In the genomic region with DNA sequence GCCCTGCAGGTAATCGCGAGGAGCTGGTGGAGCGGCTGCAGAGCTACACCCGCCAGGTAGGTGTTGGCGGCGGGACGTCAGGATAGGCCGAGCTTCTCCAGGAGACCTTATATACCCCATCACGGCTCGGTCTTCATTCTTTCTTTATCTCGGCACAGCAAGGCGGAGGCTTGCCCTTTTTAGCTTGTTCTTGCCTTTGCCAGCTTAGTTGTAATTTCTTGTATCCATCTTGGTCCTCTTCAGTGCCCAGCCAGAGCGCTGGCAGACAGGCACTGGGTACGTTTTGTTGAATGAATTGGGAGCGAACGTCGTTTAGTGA, we compare ENCODE assay signal across 8 cellular contexts. TPM values are rescaled to one million over a fixed set of nuclear protein-coding genes. Genes with fewer than 3 reads are reported as not detected.
A peak's percentile ranks its signal among the peaks of the same experiment; 100 is the strongest.
DNase-seq lines count a peak whose midpoint lies in the region; ATAC-seq and TF ChIP-seq lines count a peak whose summit lies in the region.

No MANE protein-coding gene starts in this region.

- TF ChIP-seq EP300 in neural cell (conservative IDR thresholded peaks at IDR 0.05; ENCODE audit: poor library complexity, severe bottlenecking): no peak

- peak overlapping the region; percentile 93 for H3K9ac ChIP-seq in BLaER1
- peak overlapping the region; percentile 93 for H3K9ac ChIP-seq in MM.1S (ENCODE audit: low read length)
- H3K9ac ChIP-seq in neural cell (ENCODE audit: low read length): peak overlapping the region; percentile 97

- H3K27ac ChIP-seq in BLaER1: peak overlapping the region; percentile 89
- peak overlapping the region; percentile 82 for H3K27ac ChIP-seq in MM.1S (ENCODE audit: low read length)
- no peak overlapping the region for H3K27ac ChIP-seq in ectodermal cell (ENCODE audit: insufficient read depth, low read depth, low read length, poor library complexity, severe bottlenecking)
- peak overlapping the region; percentile 98 for H3K27ac ChIP-seq in neural cell (ENCODE audit: low read length)

- WGBS in ectodermal cell, 2 experiments: 1% methylated on average over 17 of the region's 17 CpGs

- H4K20me1 ChIP-seq in BLaER1 (peaks cover 36% of the 10 kb centered on the region), MM.1S (ENCODE audit: insufficient read depth, low read length) (no peaks in the 10 kb centered on the region), neural cell (ENCODE audit: insufficient read depth) (no peaks in the 10 kb centered on the region)

- H3K79me2 ChIP-seq in MM.1S (ENCODE audit: low read length) (peaks cover 52% of the 10 kb centered on the region), neural cell (replicated peaks; ENCODE audit: insufficient read depth, low read length) (peaks cover 27% of the 10 kb centered on the region)

- DNase-seq in MM.1S: no peak
- DNase-seq in DMS79 (lab: John Stamatoyannopoulos, UW): no peak
- no peak for DNase-seq in dermis blood vessel endothelial cell
- DNase-seq in pons (ENCODE audit: low spot score): no peak

- H3K36me3 ChIP-seq in BLaER1: peaks cover 40% of the 10 kb centered on the region
- peaks cover 10% of the 10 kb centered on the region; the same call in 1 of the 2 replicates for H3K36me3 ChIP-seq in MM.1S (replicated peaks; ENCODE audit: insufficient read depth, low read length)
- peaks cover 37% of the 10 kb centered on the region for H3K36me3 ChIP-seq in ectodermal cell (ENCODE audit: control insufficient read depth, insufficient read depth, low read length)
- H3K36me3 ChIP-seq in neural cell (ENCODE audit: insufficient read depth, low read length): no peaks in the 10 kb centered on the region

- H3K9me3 ChIP-seq in BLaER1 (no peaks in the 10 kb centered on the region), MM.1S (replicated peaks; ENCODE audit: insufficient read depth, low read length) (no peaks in the 10 kb centered on the region), ectodermal cell (ENCODE audit: control insufficient read depth, low read length) (no peaks in the 10 kb centered on the region), neural cell (ENCODE audit: low read length) (no peaks in the 10 kb centered on the region)

- H3K4me2 ChIP-seq in BLaER1: peak overlapping the region; percentile 90
- H3K4me2 ChIP-seq in MM.1S (ENCODE audit: low read depth, low read length): peak overlapping the region; percentile 65
- peak overlapping the region; percentile 78 for H3K4me2 ChIP-seq in neural cell (ENCODE audit: low read length)

- ATAC-seq in HG03159 (IDR thresholded peaks at IDR 0.05; ENCODE audit: unreplicated experiment): no peak

- TF ChIP-seq CTCF in MM.1S (IDR thresholded peaks at IDR 0.05; ENCODE audit: low read length) (no peak), neural cell (IDR thresholded peaks at IDR 0.05; ENCODE audit: poor library complexity, severe bottlenecking) (no peak)

- H3K4me3 ChIP-seq in BLaER1 (peak overlapping the region; percentile 96), MM.1S (ENCODE audit: low read length) (peak overlapping the region; percentile 93), ectodermal cell (ENCODE audit: insufficient read depth, low read depth, low read length) (peak overlapping the region; percentile 88), neural cell (ENCODE audit: low read length) (peak overlapping the region; percentile 100)

- H3F3A ChIP-seq in MM.1S (ENCODE audit: insufficient read depth, low read length) (peaks cover 28% of the 10 kb centered on the region), neural cell (ENCODE audit: insufficient read depth, low read length, poor library complexity, severe bottlenecking) (peaks cover 5% of the 10 kb centered on the region)

- H3K27me3 ChIP-seq in BLaER1 (no peaks in the 10 kb centered on the region), MM.1S (replicated peaks; ENCODE audit: insufficient read depth, low read length) (no peaks in the 10 kb centered on the region), ectodermal cell (ENCODE audit: control insufficient read depth, insufficient read depth, low read length, poor library complexity, severe bottlenecking) (no peaks in the 10 kb centered on the region), neural cell (ENCODE audit: insufficient read depth, low read depth, low read length) (no peaks in the 10 kb centered on the region)

- H3K9me2 ChIP-seq in MM.1S (replicated peaks; ENCODE audit: insufficient read depth, low read length) (no peaks in the 10 kb centered on the region), neural cell (ENCODE audit: insufficient read depth, low read length) (no peaks in the 10 kb centered on the region)

- TF ChIP-seq RAD21 in neural cell (conservative IDR thresholded peaks at IDR 0.05): no peak

- H2AFZ ChIP-seq in MM.1S (ENCODE audit: low read length): 0 out of 2 replicates have a peak overlapping the region, but pooled peaks have one; percentile 52
- H2AFZ ChIP-seq in neural cell (ENCODE audit: low read depth, low read length): peak overlapping the region; percentile 96

- H3K4me1 ChIP-seq in BLaER1 (peaks cover 42% of the 10 kb centered on the region), MM.1S (ENCODE audit: low read length) (peaks cover 23% of the 10 kb centered on the region), ectodermal cell (ENCODE audit: control insufficient read depth, insufficient read depth, low read length) (peaks cover 27% of the 10 kb centered on the region)

TF ChIP-seq in neural cell, 6 proteins besides CTCF, POLR2A, EP300 and RAD21:
- TF ChIP-seq TAF1 (IDR thresholded peaks at IDR 0.05; ENCODE audit: low read depth) (no peak), POLR2AphosphoS5 (IDR thresholded peaks at IDR 0.05) (no peak), MXI1 (conservative IDR thresholded peaks at IDR 0.05; ENCODE audit: poor library complexity, severe bottlenecking) (no peak), EZH2 (IDR thresholded peaks at IDR 0.05; ENCODE audit: borderline replicate concordance, insufficient read depth, low read length, poor library complexity, severe bottlenecking) (no peak), SMC3 (conservative IDR thresholded peaks at IDR 0.05; ENCODE audit: poor library complexity) (no peak)
- TF ChIP-seq, protein P1, sequence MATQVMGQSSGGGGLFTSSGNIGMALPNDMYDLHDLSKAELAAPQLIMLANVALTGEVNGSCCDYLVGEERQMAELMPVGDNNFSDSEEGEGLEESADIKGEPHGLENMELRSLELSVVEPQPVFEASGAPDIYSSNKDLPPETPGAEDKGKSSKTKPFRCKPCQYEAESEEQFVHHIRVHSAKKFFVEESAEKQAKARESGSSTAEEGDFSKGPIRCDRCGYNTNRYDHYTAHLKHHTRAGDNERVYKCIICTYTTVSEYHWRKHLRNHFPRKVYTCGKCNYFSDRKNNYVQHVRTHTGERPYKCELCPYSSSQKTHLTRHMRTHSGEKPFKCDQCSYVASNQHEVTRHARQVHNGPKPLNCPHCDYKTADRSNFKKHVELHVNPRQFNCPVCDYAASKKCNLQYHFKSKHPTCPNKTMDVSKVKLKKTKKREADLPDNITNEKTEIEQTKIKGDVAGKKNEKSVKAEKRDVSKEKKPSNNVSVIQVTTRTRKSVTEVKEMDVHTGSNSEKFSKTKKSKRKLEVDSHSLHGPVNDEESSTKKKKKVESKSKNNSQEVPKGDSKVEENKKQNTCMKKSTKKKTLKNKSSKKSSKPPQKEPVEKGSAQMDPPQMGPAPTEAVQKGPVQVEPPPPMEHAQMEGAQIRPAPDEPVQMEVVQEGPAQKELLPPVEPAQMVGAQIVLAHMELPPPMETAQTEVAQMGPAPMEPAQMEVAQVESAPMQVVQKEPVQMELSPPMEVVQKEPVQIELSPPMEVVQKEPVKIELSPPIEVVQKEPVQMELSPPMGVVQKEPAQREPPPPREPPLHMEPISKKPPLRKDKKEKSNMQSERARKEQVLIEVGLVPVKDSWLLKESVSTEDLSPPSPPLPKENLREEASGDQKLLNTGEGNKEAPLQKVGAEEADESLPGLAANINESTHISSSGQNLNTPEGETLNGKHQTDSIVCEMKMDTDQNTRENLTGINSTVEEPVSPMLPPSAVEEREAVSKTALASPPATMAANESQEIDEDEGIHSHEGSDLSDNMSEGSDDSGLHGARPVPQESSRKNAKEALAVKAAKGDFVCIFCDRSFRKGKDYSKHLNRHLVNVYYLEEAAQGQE (IDR thresholded peaks at IDR 0.05; ENCODE audit: borderline replicate concordance): no peak
TF ChIP-seq in neural cell: peak in this region for 0.

RNA-seq across cellular contexts. Expression of a gene that starts 0.5 kb away (rescaled TPM):
- polyA plus RNA-seq in ectodermal cell (2013, experiment 1 of 4): 223 TPM
- 212 TPM for polyA plus RNA-seq in ectodermal cell (2013, experiment 2 of 4)
- polyA plus RNA-seq in ectodermal cell (2013, experiment 3 of 4): 172 TPM
- polyA plus RNA-seq in ectodermal cell (2013, experiment 4 of 4): 186 TPM
- 121 and 145 TPM in 2 replicates for polyA plus RNA-seq in neural cell
- 162 and 165 TPM in 2 replicates for polyA minus RNA-seq in neural cell
- 116 and 141 TPM in 2 replicates for total RNA-seq in dermis blood vessel endothelial cell

RNA-seq across cellular contexts. Expression of a gene that starts 3.7 kb away (rescaled TPM):
- polyA plus RNA-seq in ectodermal cell (2013, experiment 1 of 4): 26.6 TPM
- 28.7 TPM for polyA plus RNA-seq in ectodermal cell (2013, experiment 2 of 4)
- 18.7 TPM for polyA plus RNA-seq in ectodermal cell (2013, experiment 3 of 4)
- 20.5 TPM for polyA plus RNA-seq in ectodermal cell (2013, experiment 4 of 4)
- polyA plus RNA-seq in neural cell: 16.7 and 17.2 TPM in 2 replicates
- polyA minus RNA-seq in neural cell: 17.5 and 22.6 TPM in 2 replicates
- 0.60 and 1.4 TPM in 2 replicates for total RNA-seq in dermis blood vessel endothelial cell

RNA-seq across cellular contexts. Expression of a gene that starts 17.4 kb away (rescaled TPM):
- polyA plus RNA-seq in ectodermal cell (2013, experiment 1 of 4): 47.3 TPM
- polyA plus RNA-seq in ectodermal cell (2013, experiment 2 of 4): 50.3 TPM
- polyA plus RNA-seq in ectodermal cell (2013, experiment 3 of 4): 30.6 TPM
- polyA plus RNA-seq in ectodermal cell (2013, experiment 4 of 4): 38.3 TPM
- 12.1 and 14.4 TPM in 2 replicates for polyA plus RNA-seq in neural cell
- polyA minus RNA-seq in neural cell: 55.0 and 58.7 TPM in 2 replicates
- total RNA-seq in dermis blood vessel endothelial cell: 28.2 and 52.7 TPM in 2 replicates

RNA-seq across cellular contexts. Expression of a gene that starts 26.3 kb away (rescaled TPM):
- polyA plus RNA-seq in ectodermal cell (2013, experiment 1 of 4): not detected
- not detected for polyA plus RNA-seq in ectodermal cell (2013, experiment 2 of 4)
- polyA plus RNA-seq in ectodermal cell (2013, experiment 3 of 4): not detected
- polyA plus RNA-seq in ectodermal cell (2013, experiment 4 of 4): not detected
- polyA plus RNA-seq in neural cell: not detected in 2 replicates
- polyA minus RNA-seq in neural cell: not detected in 2 replicates
- total RNA-seq in dermis blood vessel endothelial cell: 0.34 TPM in 1 of 2 replicates, not detected in the other

RNA-seq across cellular contexts. Expression of a gene that starts 40.8 kb away (rescaled TPM):
- polyA plus RNA-seq in ectodermal cell (2013, experiment 1 of 4): not detected
- not detected for polyA plus RNA-seq in ectodermal cell (2013, experiment 2 of 4)
- polyA plus RNA-seq in ectodermal cell (2013, experiment 3 of 4): not detected
- polyA plus RNA-seq in ectodermal cell (2013, experiment 4 of 4): 0.32 TPM
- polyA plus RNA-seq in neural cell: not detected in 2 replicates
- not detected in 2 replicates for polyA minus RNA-seq in neural cell
- 0.17 and 0.60 TPM in 2 replicates for total RNA-seq in dermis blood vessel endothelial cell
